1 cellular context compared by ENCODE assay signal in the genomic region with DNA sequence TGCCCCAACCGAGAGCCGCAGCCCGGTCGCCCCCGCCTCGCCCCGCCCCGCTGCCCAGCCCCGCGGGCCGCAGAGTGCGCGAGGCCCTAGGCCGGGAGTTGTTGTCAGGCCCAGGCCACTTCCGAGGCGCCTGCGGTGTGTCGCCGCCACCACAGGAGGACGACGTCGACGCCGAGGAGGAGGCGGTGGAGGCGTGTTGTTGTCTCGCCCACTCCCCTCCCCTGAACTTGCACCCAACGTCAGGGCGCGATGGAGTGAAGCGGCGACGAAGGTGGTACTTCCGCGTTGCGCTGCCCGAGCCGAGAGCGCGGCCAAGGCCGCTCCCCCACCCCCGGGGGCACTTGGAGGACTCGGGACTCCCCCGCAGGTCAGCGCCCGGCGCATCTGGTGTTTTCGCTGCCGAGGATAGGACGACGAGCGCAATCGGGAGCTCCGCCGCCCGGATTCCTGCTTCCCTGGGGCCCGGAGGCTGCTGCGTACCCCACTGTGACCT.
TF ChIP-seq lines count a peak whose summit lies in the region.

Gene CDK13, plus strand, starts transcription at position 277 of the 493 bp plus-strand sequence. CDS start 386 bp downstream, outside the sequence.

TF ChIP-seq in GM12878, 131 proteins besides CTCF, POLR2A, EP300 and RAD21 (continued from another document and continues in another):
- TF ChIP-seq, protein P1, sequence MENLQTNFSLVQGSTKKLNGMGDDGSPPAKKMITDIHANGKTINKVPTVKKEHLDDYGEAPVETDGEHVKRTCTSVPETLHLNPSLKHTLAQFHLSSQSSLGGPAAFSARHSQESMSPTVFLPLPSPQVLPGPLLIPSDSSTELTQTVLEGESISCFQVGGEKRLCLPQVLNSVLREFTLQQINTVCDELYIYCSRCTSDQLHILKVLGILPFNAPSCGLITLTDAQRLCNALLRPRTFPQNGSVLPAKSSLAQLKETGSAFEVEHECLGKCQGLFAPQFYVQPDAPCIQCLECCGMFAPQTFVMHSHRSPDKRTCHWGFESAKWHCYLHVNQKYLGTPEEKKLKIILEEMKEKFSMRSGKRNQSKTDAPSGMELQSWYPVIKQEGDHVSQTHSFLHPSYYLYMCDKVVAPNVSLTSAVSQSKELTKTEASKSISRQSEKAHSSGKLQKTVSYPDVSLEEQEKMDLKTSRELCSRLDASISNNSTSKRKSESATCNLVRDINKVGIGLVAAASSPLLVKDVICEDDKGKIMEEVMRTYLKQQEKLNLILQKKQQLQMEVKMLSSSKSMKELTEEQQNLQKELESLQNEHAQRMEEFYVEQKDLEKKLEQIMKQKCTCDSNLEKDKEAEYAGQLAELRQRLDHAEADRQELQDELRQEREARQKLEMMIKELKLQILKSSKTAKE (IDR thresholded peaks at IDR 0.05; ENCODE audit: low read depth, poor library complexity, severe bottlenecking): no peak
- TF ChIP-seq CREB1 (IDR thresholded peaks at IDR 0.05; ENCODE audit: low read depth) (peak; percentile 77; the same call in 1 of the 2 replicates), GATAD2B (conservative IDR thresholded peaks at IDR 0.05; ENCODE audit: low read depth) (peak; percentile 87), EZH2 (IDR thresholded peaks at IDR 0.05; ENCODE audit: borderline replicate concordance, control insufficient read depth, low read depth, low read length) (no peak), BCLAF1 (IDR thresholded peaks at IDR 0.05) (no peak), SRF (IDR thresholded peaks at IDR 0.05; ENCODE audit: low read depth in 2 of 2, low read length in 2 of 2) (no peak), POLR2AphosphoS5 (IDR thresholded peaks at IDR 0.05; ENCODE audit: low read length) (peak; percentile 87; the same call in 1 of the 2 replicates), CBFB (IDR thresholded peaks at IDR 0.05; ENCODE audit: low read depth) (no peak; the same call in 1 of the 2 replicates), SIN3A (IDR thresholded peaks at IDR 0.05; ENCODE audit: low read depth, low read length) (peak; percentile 67; the same call in 1 of the 2 replicates), KDM1A (IDR thresholded peaks at IDR 0.05; ENCODE audit: borderline replicate concordance) (no peak), STAT3 (IDR thresholded peaks at IDR 0.05; ENCODE audit: low read depth, low read length) (no peak), ZBTB4 (CRISPR knock-in tag; IDR thresholded peaks at IDR 0.05) (no peak), EED (IDR thresholded peaks at IDR 0.05; ENCODE audit: low read depth) (no peak; the same call in 1 of the 2 replicates), SREBF2 (IDR thresholded peaks at IDR 0.05; ENCODE audit: low read length) (no peak), HDGF (IDR thresholded peaks at IDR 0.05) (0 out of 2 replicates have a peak, but pooled peaks have one; percentile 38), JUND (IDR thresholded peaks at IDR 0.05; ENCODE audit: low read depth, low read length) (no peak), ZBED1 (IDR thresholded peaks at IDR 0.05; ENCODE audit: borderline replicate concordance) (no peak; the same call in none of the 2 replicates), MXI1 (IDR thresholded peaks at IDR 0.05; ENCODE audit: low read depth, low read length) (peak; percentile 32; the same call in 1 of the 2 replicates), NFYA (IDR thresholded peaks at IDR 0.05; ENCODE audit: borderline replicate concordance, low read depth, low read length) (no peak), ZNF592 (IDR thresholded peaks at IDR 0.05) (no peak), GABPA (IDR thresholded peaks at IDR 0.05; ENCODE audit: low read depth) (no peak)
- TF ChIP-seq, protein P2, sequence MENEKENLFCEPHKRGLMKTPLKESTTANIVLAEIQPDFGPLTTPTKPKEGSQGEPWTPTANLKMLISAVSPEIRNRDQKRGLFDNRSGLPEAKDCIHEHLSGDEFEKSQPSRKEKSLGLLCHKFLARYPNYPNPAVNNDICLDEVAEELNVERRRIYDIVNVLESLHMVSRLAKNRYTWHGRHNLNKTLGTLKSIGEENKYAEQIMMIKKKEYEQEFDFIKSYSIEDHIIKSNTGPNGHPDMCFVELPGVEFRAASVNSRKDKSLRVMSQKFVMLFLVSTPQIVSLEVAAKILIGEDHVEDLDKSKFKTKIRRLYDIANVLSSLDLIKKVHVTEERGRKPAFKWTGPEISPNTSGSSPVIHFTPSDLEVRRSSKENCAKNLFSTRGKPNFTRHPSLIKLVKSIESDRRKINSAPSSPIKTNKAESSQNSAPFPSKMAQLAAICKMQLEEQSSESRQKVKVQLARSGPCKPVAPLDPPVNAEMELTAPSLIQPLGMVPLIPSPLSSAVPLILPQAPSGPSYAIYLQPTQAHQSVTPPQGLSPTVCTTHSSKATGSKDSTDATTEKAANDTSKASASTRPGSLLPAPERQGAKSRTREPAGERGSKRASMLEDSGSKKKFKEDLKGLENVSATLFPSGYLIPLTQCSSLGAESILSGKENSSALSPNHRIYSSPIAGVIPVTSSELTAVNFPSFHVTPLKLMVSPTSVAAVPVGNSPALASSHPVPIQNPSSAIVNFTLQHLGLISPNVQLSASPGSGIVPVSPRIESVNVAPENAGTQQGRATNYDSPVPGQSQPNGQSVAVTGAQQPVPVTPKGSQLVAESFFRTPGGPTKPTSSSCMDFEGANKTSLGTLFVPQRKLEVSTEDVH (IDR thresholded peaks at IDR 0.05; ENCODE audit: low read depth, partially characterized antibody): no peak
- TF ChIP-seq, protein P3, sequence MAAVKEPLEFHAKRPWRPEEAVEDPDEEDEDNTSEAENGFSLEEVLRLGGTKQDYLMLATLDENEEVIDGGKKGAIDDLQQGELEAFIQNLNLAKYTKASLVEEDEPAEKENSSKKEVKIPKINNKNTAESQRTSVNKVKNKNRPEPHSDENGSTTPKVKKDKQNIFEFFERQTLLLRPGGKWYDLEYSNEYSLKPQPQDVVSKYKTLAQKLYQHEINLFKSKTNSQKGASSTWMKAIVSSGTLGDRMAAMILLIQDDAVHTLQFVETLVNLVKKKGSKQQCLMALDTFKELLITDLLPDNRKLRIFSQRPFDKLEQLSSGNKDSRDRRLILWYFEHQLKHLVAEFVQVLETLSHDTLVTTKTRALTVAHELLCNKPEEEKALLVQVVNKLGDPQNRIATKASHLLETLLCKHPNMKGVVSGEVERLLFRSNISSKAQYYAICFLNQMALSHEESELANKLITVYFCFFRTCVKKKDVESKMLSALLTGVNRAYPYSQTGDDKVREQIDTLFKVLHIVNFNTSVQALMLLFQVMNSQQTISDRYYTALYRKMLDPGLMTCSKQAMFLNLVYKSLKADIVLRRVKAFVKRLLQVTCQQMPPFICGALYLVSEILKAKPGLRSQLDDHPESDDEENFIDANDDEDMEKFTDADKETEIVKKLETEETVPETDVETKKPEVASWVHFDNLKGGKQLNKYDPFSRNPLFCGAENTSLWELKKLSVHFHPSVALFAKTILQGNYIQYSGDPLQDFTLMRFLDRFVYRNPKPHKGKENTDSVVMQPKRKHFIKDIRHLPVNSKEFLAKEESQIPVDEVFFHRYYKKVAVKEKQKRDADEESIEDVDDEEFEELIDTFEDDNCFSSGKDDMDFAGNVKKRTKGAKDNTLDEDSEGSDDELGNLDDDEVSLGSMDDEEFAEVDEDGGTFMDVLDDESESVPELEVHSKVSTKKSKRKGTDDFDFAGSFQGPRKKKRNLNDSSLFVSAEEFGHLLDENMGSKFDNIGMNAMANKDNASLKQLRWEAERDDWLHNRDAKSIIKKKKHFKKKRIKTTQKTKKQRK (IDR thresholded peaks at IDR 0.05; ENCODE audit: low read depth, low read length): no peak
- TF ChIP-seq, protein P4, sequence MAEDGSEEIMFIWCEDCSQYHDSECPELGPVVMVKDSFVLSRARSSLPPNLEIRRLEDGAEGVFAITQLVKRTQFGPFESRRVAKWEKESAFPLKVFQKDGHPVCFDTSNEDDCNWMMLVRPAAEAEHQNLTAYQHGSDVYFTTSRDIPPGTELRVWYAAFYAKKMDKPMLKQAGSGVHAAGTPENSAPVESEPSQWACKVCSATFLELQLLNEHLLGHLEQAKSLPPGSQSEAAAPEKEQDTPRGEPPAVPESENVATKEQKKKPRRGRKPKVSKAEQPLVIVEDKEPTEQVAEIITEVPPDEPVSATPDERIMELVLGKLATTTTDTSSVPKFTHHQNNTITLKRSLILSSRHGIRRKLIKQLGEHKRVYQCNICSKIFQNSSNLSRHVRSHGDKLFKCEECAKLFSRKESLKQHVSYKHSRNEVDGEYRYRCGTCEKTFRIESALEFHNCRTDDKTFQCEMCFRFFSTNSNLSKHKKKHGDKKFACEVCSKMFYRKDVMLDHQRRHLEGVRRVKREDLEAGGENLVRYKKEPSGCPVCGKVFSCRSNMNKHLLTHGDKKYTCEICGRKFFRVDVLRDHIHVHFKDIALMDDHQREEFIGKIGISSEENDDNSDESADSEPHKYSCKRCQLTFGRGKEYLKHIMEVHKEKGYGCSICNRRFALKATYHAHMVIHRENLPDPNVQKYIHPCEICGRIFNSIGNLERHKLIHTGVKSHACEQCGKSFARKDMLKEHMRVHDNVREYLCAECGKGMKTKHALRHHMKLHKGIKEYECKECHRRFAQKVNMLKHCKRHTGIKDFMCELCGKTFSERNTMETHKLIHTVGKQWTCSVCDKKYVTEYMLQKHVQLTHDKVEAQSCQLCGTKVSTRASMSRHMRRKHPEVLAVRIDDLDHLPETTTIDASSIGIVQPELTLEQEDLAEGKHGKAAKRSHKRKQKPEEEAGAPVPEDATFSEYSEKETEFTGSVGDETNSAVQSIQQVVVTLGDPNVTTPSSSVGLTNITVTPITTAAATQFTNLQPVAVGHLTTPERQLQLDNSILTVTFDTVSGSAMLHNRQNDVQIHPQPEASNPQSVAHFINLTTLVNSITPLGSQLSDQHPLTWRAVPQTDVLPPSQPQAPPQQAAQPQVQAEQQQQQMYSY (CRISPR knock-in tag; IDR thresholded peaks at IDR 0.05): no peak
